Comparison of ENCODE assay signal across 20 cellular contexts in genomic region chr7:103691291-103691690, GRCh38.
"Had no signal": no experiment of that assay in that cellular context is flagged by ENCODE, and none has a peak within 500 bp of the region (broad histone marks: within the 10 kb centered on the region; RNA-seq: fewer than 3 reads in every experiment).

No MANE protein-coding gene starts in this region.

- FAIRE-seq: islet of Langerhans, urothelium cell line had no signal

- ATAC-seq: activated CD4-positive, alpha-beta T cell treated with anti-CD3 and anti-CD28 coated beads for 36 hours; effector memory CD8-positive, alpha-beta T cell; foreskin keratinocyte; left cardiac atrium; naive thymus-derived CD8-positive, alpha-beta T cell; psoas muscle; right cardiac atrium; WTC11 had no signal

- H3K4me3 ChIP-seq: cardiac muscle cell, ovary, psoas muscle, tibial nerve had no signal

- H3K36me3 ChIP-seq: cardiac muscle cell, ovary had no signal

- DNase-seq: activated CD4-positive, alpha-beta T cell treated with anti-CD3 and anti-CD28 coated beads for 36 hours; activated CD4-positive, alpha-beta T cell treated with anti-CD3 and anti-CD28 coated beads, Interleukin-2, amount 50 U/mL, for 48 hours; activated naive CD8-positive, alpha-beta T cell treated with anti-CD3 and anti-CD28 coated beads for 36 hours; amniotic stem cell; dermis blood vessel endothelial cell; effector memory CD8-positive, alpha-beta T cell; hippocampal formation; left cardiac atrium; mesendoderm; naive thymus-derived CD8-positive, alpha-beta T cell; ovary; psoas muscle; right cardiac atrium; stimulated activated CD4-positive, alpha-beta T cell treated with anti-CD3 and anti-CD28 coated beads, Interleukin-2, amount 100 ng/mL, for 24 hours had no signal

- H3K27ac ChIP-seq: cardiac muscle cell, foreskin keratinocyte, ovary, psoas muscle, tibial nerve had no signal

- H3K4me1 ChIP-seq: foreskin keratinocyte, psoas muscle had no signal

- H3K27me3 ChIP-seq: cardiac muscle cell, ovary, tibial nerve had no signal

- H3K9me3 ChIP-seq: ovary, psoas muscle, tibial nerve had no signal
